Comparison of ENCODE assay signal across 26 cellular contexts in genomic region chrX:107970073-107970472, GRCh38. TPM values are rescaled to one million over a fixed set of nuclear protein-coding genes. Genes with fewer than 3 reads are reported as not detected.
"Had no signal": no experiment of that assay in that cellular context is flagged by ENCODE, and none has a peak within 500 bp of the region (broad histone marks: within the 10 kb centered on the region; RNA-seq: fewer than 3 reads in every experiment).

No MANE protein-coding gene starts in this region.

- H3K4me3 ChIP-seq: esophagus muscularis mucosa, sigmoid colon, thoracic aorta, upper lobe of left lung had no signal

- ATAC-seq: left colon had no signal

- DNase-seq: activated CD4-positive, alpha-beta memory T cell treated with anti-CD3 and anti-CD28 coated beads for 36 hours; activated CD4-positive, alpha-beta T cell treated with anti-CD3 and anti-CD28 coated beads for 48 hours; activated naive CD4-positive, alpha-beta T cell treated with anti-CD3 and anti-CD28 coated beads, Interleukin-2, amount 10 ng/mL, durations not matched to agents 7 days and 5 days; activated T-cell treated with anti-CD3 and anti-CD28 coated beads, Interleukin-2, amount 50 U/mL, for 48 hours; effector memory CD4-positive, alpha-beta T cell; hypothalamus; islet precursor cell; left colon; naive B cell; posterior cingulate gyrus; retina; sigmoid colon; stimulated activated CD4-positive, alpha-beta T cell treated with anti-CD3 and anti-CD28 coated beads, Interleukin-2, amount 100 ng/mL, for 48 hours; stimulated activated naive CD4-positive, alpha-beta T cell treated with Interleukin-2 at 50 U/mL for 16 hours; T1000; upper lobe of left lung had no signal

RNA-seq across cellular contexts. Expression of gene TEX13B, which starts 12.1 kb away (rescaled TPM):
- total RNA-seq: activated CD4-positive, alpha-beta memory T cell treated with anti-CD3 and anti-CD28 coated beads for 36 hours; cardiac septum; dermis microvascular lymphatic vessel endothelial cell; endothelial cell of umbilical vein; esophagus muscularis mucosa; frontal cortex; left colon; lower leg skin; mononuclear cell; neural crest cell; omental fat pad; sigmoid colon; thoracic aorta; upper lobe of left lung had no signal
- polyA plus RNA-seq: endothelial cell of umbilical vein, sigmoid colon had no signal
